ENCODE assay signal across 8 cellular contexts in genomic region chr3:47780727-47781325, GRCh38. TPM values are rescaled to one million over a fixed set of nuclear protein-coding genes. Genes with fewer than 3 reads are reported as not detected.
DNase-seq lines count a peak whose midpoint lies in the region; ATAC-seq and TF ChIP-seq lines count a peak whose summit lies in the region.

No MANE protein-coding gene starts in this region.

- no peak for TF ChIP-seq EP300 in neural cell (conservative IDR thresholded peaks at IDR 0.05; ENCODE audit: poor library complexity, severe bottlenecking)

- TF ChIP-seq RAD21 in neural cell (conservative IDR thresholded peaks at IDR 0.05) = no peak

- intact Hi-C loops in left colon (cut with DNase I, micrococcal nuclease) = loop anchor here in 1 of 2 donors (10.0 kb wide), 1 partner anchor 356 kb away; no protein-coding TSS in a partner anchor

- H2AFZ ChIP-seq in neural cell (ENCODE audit: low read depth, low read length) = no peak overlapping the region

- H3K79me2 ChIP-seq in neural cell (replicated peaks; ENCODE audit: insufficient read depth, low read length) = peaks cover 52% of the 10 kb centered on the region

- peaks cover 39 to 52% (median 44%) of the 10 kb centered on the region in 10 experiments for H3K4me1 ChIP-seq in BLaER1 treated with 17β-estradiol and CSF1 and Interleukin-3, amounts not matched to agents 10 nM and 100 nM
- H3K4me1 ChIP-seq in endocrine pancreas (ENCODE audit: control insufficient read depth, insufficient read depth, low read length) = no peaks in the 10 kb centered on the region

- H3K9me2 ChIP-seq in neural cell (ENCODE audit: insufficient read depth, low read length) = no peaks in the 10 kb centered on the region

- H3K9ac ChIP-seq in BLaER1 treated with 17β-estradiol and CSF1 and Interleukin-3, amounts not matched to agents 10 nM and 100 nM = peak overlapping the region; percentile 97 to 100 (median 99)
- H3K9ac ChIP-seq in endocrine pancreas (ENCODE audit: control insufficient read depth, insufficient read depth, low read length) = peak overlapping the region; percentile 79
- H3K9ac ChIP-seq in neural cell (ENCODE audit: low read length) = peak overlapping the region; percentile 93

- peaks cover 0 to 39% (median 32%) of the 10 kb centered on the region in 11 experiments; a peak in 18 of 22 replicates for H3K36me3 ChIP-seq in BLaER1 treated with 17β-estradiol and CSF1 and Interleukin-3, amounts not matched to agents 10 nM and 100 nM
- no peaks in the 10 kb centered on the region for H3K36me3 ChIP-seq in endocrine pancreas (ENCODE audit: control insufficient read depth, insufficient read depth, low read length)
- no peaks in the 10 kb centered on the region for H3K36me3 ChIP-seq in neural cell (ENCODE audit: insufficient read depth, low read length)

- peaks cover 10% of the 10 kb centered on the region for H3F3A ChIP-seq in neural cell (ENCODE audit: insufficient read depth, low read length, poor library complexity, severe bottlenecking)

- DNase-seq in RPMI7951 (ENCODE audit: low read depth) (peak; percentile 33), left colon (no peak), GM03348 (ENCODE audit: low spot score) (no peak)

- H3K4me3 ChIP-seq in BLaER1 treated with 17β-estradiol and CSF1 and Interleukin-3, amounts not matched to agents 10 nM and 100 nM = peak overlapping the region; percentile 81 to 98 (median 93)
- H3K4me3 ChIP-seq in endocrine pancreas (ENCODE audit: control insufficient read depth, insufficient read depth, low read length) = peak overlapping the region; percentile 98
- peak overlapping the region; percentile 77 for H3K4me3 ChIP-seq in neural cell (ENCODE audit: low read length)

- TF ChIP-seq CTCF in neural cell (IDR thresholded peaks at IDR 0.05; ENCODE audit: poor library complexity, severe bottlenecking) = no peak

- H3K4me2 ChIP-seq in BLaER1 treated with 17β-estradiol and CSF1 and Interleukin-3, amounts not matched to agents 10 nM and 100 nM = peak overlapping the region; percentile 80 to 95 (median 86)
- H3K4me2 ChIP-seq in neural cell (ENCODE audit: low read length) = peak overlapping the region; percentile 92

- H3K27me3 ChIP-seq in BLaER1 treated with 17β-estradiol and CSF1 and Interleukin-3, amounts not matched to agents 10 nM and 100 nM = no peaks in the 10 kb centered on the region
- H3K27me3 ChIP-seq in endocrine pancreas (ENCODE audit: control insufficient read depth, insufficient read depth, low read length) (no peaks in the 10 kb centered on the region), neural cell (ENCODE audit: insufficient read depth, low read depth, low read length) (no peaks in the 10 kb centered on the region)

- H3K9me3 ChIP-seq in BLaER1 treated with 17β-estradiol and CSF1 and Interleukin-3, amounts not matched to agents 10 nM and 100 nM (replicated peaks in 1 of 11) = no peaks in the 10 kb centered on the region
- H3K9me3 ChIP-seq in endocrine pancreas (ENCODE audit: control insufficient read depth, low read length) (no peaks in the 10 kb centered on the region), neural cell (ENCODE audit: low read length) (no peaks in the 10 kb centered on the region)

- peaks cover 38 to 52% (median 42%) of the 10 kb centered on the region in 11 experiments; a peak in 21 of 22 replicates for H4K20me1 ChIP-seq in BLaER1 treated with 17β-estradiol and CSF1 and Interleukin-3, amounts not matched to agents 10 nM and 100 nM
- H4K20me1 ChIP-seq in neural cell (ENCODE audit: insufficient read depth) = peaks cover 4% of the 10 kb centered on the region

- H3K27ac ChIP-seq in BLaER1 treated with 17β-estradiol and CSF1 and Interleukin-3, amounts not matched to agents 10 nM and 100 nM = peak overlapping the region; percentile 96 to 100 (median 99)
- peak overlapping the region; percentile 94 for H3K27ac ChIP-seq in neural cell (ENCODE audit: low read length)

- ATAC-seq in GM21786 (IDR thresholded peaks at IDR 0.05; ENCODE audit: unreplicated experiment) = peak; percentile 1
- ATAC-seq in left colon = no peak
- ATAC-seq in HG02852 (IDR thresholded peaks at IDR 0.05; ENCODE audit: unreplicated experiment) = no peak

TF ChIP-seq in neural cell, 6 proteins besides CTCF, POLR2A, EP300 and RAD21:
- TF ChIP-seq TAF1 (IDR thresholded peaks at IDR 0.05; ENCODE audit: low read depth) (no peak), SMC3 (conservative IDR thresholded peaks at IDR 0.05; ENCODE audit: poor library complexity) (no peak), REST (IDR thresholded peaks at IDR 0.05; ENCODE audit: borderline replicate concordance) (no peak), MXI1 (conservative IDR thresholded peaks at IDR 0.05; ENCODE audit: poor library complexity, severe bottlenecking) (no peak), EZH2 (IDR thresholded peaks at IDR 0.05; ENCODE audit: borderline replicate concordance, insufficient read depth, low read length, poor library complexity, severe bottlenecking) (no peak), POLR2AphosphoS5 (IDR thresholded peaks at IDR 0.05) (no peak)
TF ChIP-seq in neural cell: peak in this region for 0.

RNA-seq across cellular contexts. Expression of gene SMARCC1, which starts 0.9 kb away (rescaled TPM):
- 35.6 and 38.7 TPM in 2 replicates for total RNA-seq in RPMI7951 (2014; rRNA removed; shearing (Covaris generic))
- 29.4 and 31.9 TPM in 2 replicates for polyA plus RNA-seq in neural cell
- 127 TPM in 2 replicates for polyA minus RNA-seq in neural cell
- 10 to 100 TPM; 55.6 to 66.4 TPM for total RNA-seq in left colon

RNA-seq across cellular contexts. Expression of gene DHX30, which starts 22.1 kb away (rescaled TPM):
- total RNA-seq in RPMI7951 (2014; rRNA removed; shearing (Covaris generic)) = 57.2 and 58.3 TPM in 2 replicates
- 101 and 115 TPM in 2 replicates for polyA plus RNA-seq in neural cell
- 114 and 117 TPM in 2 replicates for polyA minus RNA-seq in neural cell
- total RNA-seq in left colon = 10 to 100 TPM; 38.6 to 45.5 TPM
